In genomic region chr5:125295405-125295872, GRCh38 we compare ENCODE assay signal across 1 cellular context.
TF ChIP-seq lines count a peak whose summit lies in the region.

No MANE protein-coding gene starts in this region.

TF ChIP-seq in K562, 482 proteins besides CTCF, POLR2A, EP300 and RAD21 (continued from another document):
- no peak for TF ChIP-seq ZNF318 (IDR thresholded peaks at IDR 0.05; ENCODE audit: borderline replicate concordance in 1 of 2, low read depth in 1 of 2)
